9 cellular contexts compared by ENCODE assay signal in the genomic region with DNA sequence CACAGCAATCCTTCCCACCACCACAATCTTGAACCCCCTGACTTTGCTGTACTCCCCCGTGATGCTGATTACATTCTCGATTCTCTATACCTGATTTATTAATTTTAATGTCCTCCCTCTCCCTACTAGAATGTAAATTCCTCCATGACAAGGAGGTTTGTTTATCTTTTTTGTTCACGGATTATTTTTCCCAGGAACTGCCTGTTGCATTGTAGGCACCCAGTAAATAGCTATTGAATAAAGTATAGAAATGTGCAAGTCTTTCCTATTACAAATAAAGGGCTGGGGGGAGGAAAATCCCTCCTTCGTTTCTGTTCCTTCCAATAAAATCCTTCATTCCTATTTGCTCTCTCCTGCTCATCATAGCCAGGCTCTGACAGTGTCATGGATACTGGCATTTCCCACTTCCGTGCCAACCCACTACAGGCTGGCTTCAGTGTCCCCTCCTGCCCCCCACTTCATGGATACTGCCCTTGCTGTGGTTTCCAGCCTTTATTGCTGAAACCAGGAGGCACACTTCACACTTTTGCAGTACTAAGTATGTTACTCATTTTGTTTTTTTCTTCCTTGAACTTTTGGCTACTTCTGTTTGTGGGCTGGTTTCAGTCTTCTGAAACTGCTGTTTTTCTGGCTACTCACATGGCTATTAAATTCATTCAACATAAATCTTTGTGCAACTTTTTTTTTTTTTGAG. TPM values are rescaled to one million over a fixed set of nuclear protein-coding genes. Genes with fewer than 3 reads are reported as not detected.
DNase-seq lines count a peak whose midpoint lies in the region; ATAC-seq and TF ChIP-seq lines count a peak whose summit lies in the region.
"Had no signal": no experiment of that assay in that cellular context is flagged by ENCODE, and none has a peak within 500 bp of the region (broad histone marks: within the 10 kb centered on the region; RNA-seq: fewer than 3 reads in every experiment).

No MANE protein-coding gene starts in this region.

- peak; percentile 10 for DNase-seq in activated naive CD4-positive, alpha-beta T cell treated with anti-CD3 and anti-CD28 coated beads for 36 hours
- DNase-seq in activated naive CD4-positive, alpha-beta T cell treated with Interleukin-2 at 50 U/mL for 16 hours = no peak
- DNase-seq in lung microvascular endothelial cell (ENCODE audit: low read depth in 2 of 2) (peak; percentile 54 to 83), transverse colon (no peak), DMS79 (lab: John Stamatoyannopoulos, UW) (no peak), iPS-NIHi11 (ENCODE audit: low spot score) (no peak)
- DNase-seq: PC-3 had no signal

- H3K4me3 Mint-ChIP-seq in activated naive CD4-positive, alpha-beta T cell treated with anti-CD3 and anti-CD28 coated beads for 36 hours = no peak overlapping the region
- H3K4me3 Mint-ChIP-seq in brain = peak overlapping the region; percentile 24 to 69 (median 43)

- no peak for TF ChIP-seq POLR2A in transverse colon (IDR thresholded peaks at IDR 0.05)

- no peaks in the 10 kb centered on the region for H3K27me3 Mint-ChIP-seq in activated naive CD4-positive, alpha-beta T cell treated with anti-CD3 and anti-CD28 coated beads for 36 hours (ENCODE audit: low read depth)
- no peaks in the 10 kb centered on the region for H3K27me3 Mint-ChIP-seq in brain

- no peaks in the 10 kb centered on the region for H3K27me3 ChIP-seq in transverse colon

- TF ChIP-seq EP300 in transverse colon (IDR thresholded peaks at IDR 0.05; ENCODE audit: low read depth) = no peak

- no peak for TF ChIP-seq CTCF in brain (conservative IDR thresholded peaks at IDR 0.05)
- no peak for TF ChIP-seq CTCF in transverse colon (IDR thresholded peaks at IDR 0.05)

- no peak for ATAC-seq in GM18861 (IDR thresholded peaks at IDR 0.05; ENCODE audit: unreplicated experiment)
- ATAC-seq: PC-3 had no signal

- H3K36me3 Mint-ChIP-seq in activated naive CD4-positive, alpha-beta T cell treated with anti-CD3 and anti-CD28 coated beads for 36 hours (ENCODE audit: low read depth) = no peaks in the 10 kb centered on the region
- peaks cover 37% of the 10 kb centered on the region for H3K36me3 Mint-ChIP-seq in brain

- H3K9me3 Mint-ChIP-seq in activated naive CD4-positive, alpha-beta T cell treated with anti-CD3 and anti-CD28 coated beads for 36 hours = no peaks in the 10 kb centered on the region
- H3K9me3 Mint-ChIP-seq in brain = peaks cover 0 to 14% (median 0%) of the 10 kb centered on the region in 5 experiments

- H3K4me1 Mint-ChIP-seq in activated naive CD4-positive, alpha-beta T cell treated with anti-CD3 and anti-CD28 coated beads for 36 hours (ENCODE audit: low read depth) = peaks cover 30% of the 10 kb centered on the region
- peaks cover 79% of the 10 kb centered on the region for H3K4me1 Mint-ChIP-seq in brain

- no peak overlapping the region for H3K4me3 ChIP-seq in transverse colon

- H3K4me1 ChIP-seq in transverse colon = peaks cover 15 to 59% (median 30%) of the 10 kb centered on the region in 4 donors

- no peak overlapping the region for H3K27ac Mint-ChIP-seq in activated naive CD4-positive, alpha-beta T cell treated with anti-CD3 and anti-CD28 coated beads for 36 hours
- H3K27ac Mint-ChIP-seq in brain = peak overlapping the region; percentile 46 to 90 (median 87)

- intact Hi-C loops in activated naive CD4-positive, alpha-beta T cell treated with anti-CD3 and anti-CD28 coated beads for 36 hours (cut with micrococcal nuclease) = no loop called here
- intact Hi-C loops in transverse colon (cut with DNase I; ENCODE audit: low total_unique reads) = no loop called here

- H3K36me3 ChIP-seq in transverse colon = no peaks in the 10 kb centered on the region

- WGBS in transverse colon (ENCODE audit: low coverage in 1 of 2), 2 donors = 46 to 56% methylated on average over 5 of the region's 5 CpGs

- no peaks in the 10 kb centered on the region for H3K9me3 ChIP-seq in transverse colon

- CTCF ChIA-PET in activated naive CD4-positive, alpha-beta T cell treated with anti-CD3 and anti-CD28 coated beads for 36 hours (lab: Charles Lee) = interaction anchor here (0.6 kb wide), 1 partner anchor 26 kb away, joined by 3 read pairs; no protein-coding TSS in a partner anchor

- peak overlapping the region; percentile 41 to 62 (median 60) for H3K27ac ChIP-seq in transverse colon

- in situ Hi-C loops in transverse colon (cut with MboI; ENCODE audit: low pct_ligation_motif_present in 1 of 4, low pct_unique_long_range_greater_than_20kb in 1 of 4, low sequenced_read_pairs in 3 of 4) = loop anchor here in 3 of 4 donors (25.0 kb wide), 1 partner anchor 119 kb away; no protein-coding TSS in a partner anchor

RNA-seq across cellular contexts. Expression of a gene that starts 7.5 kb away (rescaled TPM):
- 1 to 10 TPM; 6.1 to 6.2 TPM for total RNA-seq in activated naive CD4-positive, alpha-beta T cell treated with anti-CD3 and anti-CD28 coated beads for 36 hours
- polyA plus RNA-seq in brain (ENCODE audit: insufficient read depth, low read depth, low replicate concordance) = 87.7 TPM
- total RNA-seq in lung microvascular endothelial cell (19.4 and 27.6 TPM in 2 replicates), transverse colon (10 to 100 TPM; 50.9 to 87.9 (median 71.4) TPM)

Comparison
In these comparisons a context has a peak if more than half of its experiments do, and no peak if none do; other contexts are left out.
1. DNase-seq: peak in activated naive CD4-positive, alpha-beta T cell treated with anti-CD3 and anti-CD28 coated beads for 36 hours (single experiment) and lung microvascular endothelial cell (2 of 2); none in activated naive CD4-positive, alpha-beta T cell treated with Interleukin-2 at 50 U/mL for 16 hours (single experiment), transverse colon (single experiment), DMS79 (single experiment) and iPS-NIHi11 (single experiment).